Comparison of ENCODE assay signal across 8 cellular contexts in genomic region chr1:36322085-36322785, GRCh38. TPM values are rescaled to one million over a fixed set of nuclear protein-coding genes. Genes with fewer than 3 reads are reported as not detected.
DNase-seq lines count a peak whose midpoint lies in the region; ATAC-seq and TF ChIP-seq lines count a peak whose summit lies in the region.

No MANE protein-coding gene starts in this region.

- peaks cover 5% of the 10 kb centered on the region for H3K27me3 Mint-ChIP-seq in activated CD8-positive, alpha-beta T cell treated with anti-CD3 and anti-CD28 coated beads for 36 hours

- CTCF ChIA-PET in activated CD8-positive, alpha-beta T cell treated with anti-CD3 and anti-CD28 coated beads for 36 hours (lab: Charles Lee), result interaction anchor here (0.6 to 1.4 kb wide), 7 partner anchors 13 to 222 kb away, joined by 3 to 4 read pairs (median 3); no protein-coding TSS in a partner anchor

- intact Hi-C loops in activated CD8-positive, alpha-beta T cell treated with anti-CD3 and anti-CD28 coated beads for 36 hours (cut with micrococcal nuclease), result no loop called here
- intact Hi-C loops in gastrocnemius medialis (cut with DNase I; ENCODE audit: low total_unique reads), result no loop called here

- no peaks in the 10 kb centered on the region for H3K36me3 ChIP-seq in gastrocnemius medialis

- no peaks in the 10 kb centered on the region for H3K9me3 ChIP-seq in gastrocnemius medialis

- in situ Hi-C loops in gastrocnemius medialis (cut with MboI; ENCODE audit: low sequenced_read_pairs in 4 of 4) (loop anchor here in 1 of 4 donors (25.0 kb wide), 1 partner anchor 90 kb away; no protein-coding TSS in a partner anchor), KBM-7 (cut with MboI; ENCODE audit: low pct_unique_long_range_greater_than_20kb, low sequenced_read_pairs) (no loop called here)

- H3K4me1 Mint-ChIP-seq in activated CD8-positive, alpha-beta T cell treated with anti-CD3 and anti-CD28 coated beads for 36 hours (ENCODE audit: low read depth), result peaks cover 30% of the 10 kb centered on the region

- H3K4me3 ChIP-seq in gastrocnemius medialis, result peak overlapping the region; percentile 64 to 69 (median 67)

- DNase-seq in ELF-1 (ENCODE audit: low read depth, low spot score) (peak; percentile 59), hepatic stellate cell (ENCODE audit: low spot score) (peak; percentile 48), gastrocnemius medialis (no peak), NCI-H82 (lab: John Stamatoyannopoulos, UW) (no peak), KBM-7 (no peak)
- no peak for DNase-seq in activated CD8-positive, alpha-beta T cell treated with anti-CD3 and anti-CD28 coated beads for 36 hours

- POLR2A ChIA-PET in activated CD8-positive, alpha-beta T cell treated with anti-CD3 and anti-CD28 coated beads for 36 hours (lab: Charles Lee), result interaction anchor here (0.8 to 7.9 kb wide), 9 partner anchors 9 to 90 kb away, joined by 3 to 89 read pairs (median 4); partner anchors contain the start of gene SH3D21

- TF ChIP-seq POLR2A in gastrocnemius medialis (IDR thresholded peaks at IDR 0.05), result no peak

- H3K27ac Mint-ChIP-seq in activated CD8-positive, alpha-beta T cell treated with anti-CD3 and anti-CD28 coated beads for 36 hours, result no peak overlapping the region

- ATAC-seq in activated CD8-positive, alpha-beta T cell treated with anti-CD3 and anti-CD28 coated beads for 36 hours, result no peak
- ATAC-seq in gastrocnemius medialis (no peak), GM21619 (IDR thresholded peaks at IDR 0.05; ENCODE audit: unreplicated experiment) (no peak), HG03457 (IDR thresholded peaks at IDR 0.05; ENCODE audit: unreplicated experiment) (no peak)

- peaks cover 0 to 12% of the 10 kb centered on the region in 2 donors for H3K4me1 ChIP-seq in gastrocnemius medialis

- H3K4me3 Mint-ChIP-seq in activated CD8-positive, alpha-beta T cell treated with anti-CD3 and anti-CD28 coated beads for 36 hours, result peak overlapping the region; percentile 73

- H3K9me3 Mint-ChIP-seq in activated CD8-positive, alpha-beta T cell treated with anti-CD3 and anti-CD28 coated beads for 36 hours, result no peaks in the 10 kb centered on the region

- H3K27me3 ChIP-seq in gastrocnemius medialis, result peaks cover 0 to 21% (median 0%) of the 10 kb centered on the region in 3 donors

- no peak for TF ChIP-seq CTCF in activated CD8-positive, alpha-beta T cell treated with anti-CD3 and anti-CD28 coated beads for 36 hours (IDR thresholded peaks at IDR 0.05)
- no peak for TF ChIP-seq CTCF in gastrocnemius medialis (IDR thresholded peaks at IDR 0.05 in 4 of 5, conservative IDR thresholded peaks at IDR 0.05 in 1 of 5)

- H3K27ac ChIP-seq in gastrocnemius medialis, result peak overlapping the region; percentile 74 to 81 (median 80)

- peaks cover 8% of the 10 kb centered on the region for H3K36me3 Mint-ChIP-seq in activated CD8-positive, alpha-beta T cell treated with anti-CD3 and anti-CD28 coated beads for 36 hours (ENCODE audit: low read depth)

RNA-seq across cellular contexts. Expression of gene EVA1B, which starts 1.2 kb away (rescaled TPM):
- total RNA-seq in activated CD8-positive, alpha-beta T cell treated with anti-CD3 and anti-CD28 coated beads for 36 hours, result 1 to 10 TPM; 5.8 to 6.5 TPM
- 10 to 100 TPM; 10.0 to 19.9 (median 14.8) TPM for total RNA-seq in gastrocnemius medialis

RNA-seq across cellular contexts. Expression of gene SH3D21, which starts 16.1 kb away (rescaled TPM):
- total RNA-seq in activated CD8-positive, alpha-beta T cell treated with anti-CD3 and anti-CD28 coated beads for 36 hours, result 10 to 100 TPM; 17.8 to 21.0 TPM
- total RNA-seq in gastrocnemius medialis, result 1 to 10 TPM in 1 of 4 donors, under 1 TPM in 3; 0.10 to 1.4 (median 0.46) TPM

Comparison
In these comparisons a context has a peak if more than half of its experiments do, and no peak if none do; other contexts are left out.
1. DNase-seq: peak in ELF-1 (single experiment) and hepatic stellate cell (single experiment); none in activated CD8-positive, alpha-beta T cell treated with anti-CD3 and anti-CD28 coated beads for 36 hours (single experiment), gastrocnemius medialis (0 of 2), NCI-H82 (single experiment) and KBM-7 (single experiment).
2. RNA of gene SH3D21, which starts 16.1 kb away (total RNA-seq): 17.8 to 21.0 TPM in activated CD8-positive, alpha-beta T cell treated with anti-CD3 and anti-CD28 coated beads for 36 hours; 0.10 to 1.4 TPM in gastrocnemius medialis; every median in the first group is over 4 times any median in the second.